Comparison of ENCODE assay signal across 7 cellular contexts in the genomic region with DNA sequence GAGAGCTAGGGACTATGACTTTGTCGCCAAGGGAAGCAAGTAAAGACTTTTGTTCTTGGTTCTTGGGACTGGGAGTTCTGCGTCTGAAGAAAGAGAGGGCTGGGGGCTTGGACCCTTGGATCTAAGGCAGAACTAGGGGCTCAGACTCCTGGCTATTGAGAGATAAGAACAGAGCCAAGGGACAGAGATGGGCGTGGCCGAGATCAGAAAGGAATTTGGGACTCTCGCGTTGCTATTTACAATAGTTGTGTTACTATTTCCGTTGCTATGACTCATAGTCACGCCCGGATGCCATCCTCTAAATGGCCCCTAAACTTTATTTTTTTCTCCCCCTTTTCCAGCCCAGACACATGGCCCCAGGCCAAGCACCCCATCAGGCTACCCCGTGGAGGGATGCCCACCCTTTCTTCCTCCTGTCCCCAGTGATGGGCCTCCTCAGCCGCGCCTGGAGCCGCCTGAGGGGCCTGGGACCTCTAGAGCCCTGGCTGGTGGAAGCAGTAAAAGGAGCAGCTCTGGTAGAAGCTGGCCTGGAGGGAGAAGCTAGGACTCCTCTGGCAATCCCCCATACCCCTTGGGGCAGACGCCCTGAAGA. TPM values are rescaled to one million over a fixed set of nuclear protein-coding genes. Genes with fewer than 3 reads are reported as not detected.
A peak's percentile ranks its signal among the peaks of the same experiment; 100 is the strongest.
DNase-seq lines count a peak whose midpoint lies in the region; ATAC-seq and TF ChIP-seq lines count a peak whose summit lies in the region.

No MANE protein-coding gene starts in this region.

- H3K36me3 ChIP-seq in heart right ventricle = peaks cover 0 to 50% (median 36%) of the 10 kb centered on the region in 9 donors
- H3K36me3 ChIP-seq in uterus = no peaks in the 10 kb centered on the region

- H3K27ac Mint-ChIP-seq in T-cell (peak overlapping the region; percentile 99 to 100), progenitor cell of endocrine pancreas (peak overlapping the region; percentile 100)

- peak overlapping the region; percentile 96 to 100 (median 100) for H3K27ac ChIP-seq in heart right ventricle
- H3K27ac ChIP-seq in uterus = peak overlapping the region; percentile 100

- H3K27me3 Mint-ChIP-seq in T-cell (peaks cover 0 to 2% of the 10 kb centered on the region in 2 donors), progenitor cell of endocrine pancreas (no peaks in the 10 kb centered on the region)

- H3K9me3 Mint-ChIP-seq in T-cell = no peaks in the 10 kb centered on the region
- no peaks in the 10 kb centered on the region for H3K9me3 Mint-ChIP-seq in progenitor cell of endocrine pancreas (ENCODE audit: low read depth)

- H3K4me1 ChIP-seq in heart right ventricle = peaks cover 7 to 62% (median 51%) of the 10 kb centered on the region in 9 donors
- H3K4me1 ChIP-seq in uterus = peaks cover 6 to 8% of the 10 kb centered on the region in 2 donors

- POLR2A ChIA-PET in T-cell (lab: Charles Lee) = interaction anchor here (0.5 to 0.6 kb wide), 5 partner anchors 21 to 298 kb away, joined by 3 to 4 read pairs (median 3); partner anchors contain the start of gene NUCB1 (in 1 of the 2)

- WGBS in heart right ventricle, 2 donors = 1% methylated on average over 14 of the region's 14 CpGs

- H3K9me3 ChIP-seq in heart right ventricle (no peaks in the 10 kb centered on the region), uterus (no peaks in the 10 kb centered on the region)

- CTCF ChIA-PET in T-cell (lab: Charles Lee) = no interaction called here

- peaks cover 36% of the 10 kb centered on the region for H3K36me3 Mint-ChIP-seq in T-cell
- H3K36me3 Mint-ChIP-seq in progenitor cell of endocrine pancreas (ENCODE audit: insufficient read depth) = peaks cover 27% of the 10 kb centered on the region

- H3K4me3 ChIP-seq in heart right ventricle (peak overlapping the region; percentile 69 to 100 (median 92)), uterus (peak overlapping the region; percentile 95 to 100)

- TF ChIP-seq CTCF in heart right ventricle (IDR thresholded peaks at IDR 0.05) (no peak), progenitor cell of endocrine pancreas (IDR thresholded peaks at IDR 0.05; ENCODE audit: unreplicated experiment) (no peak), uterus (IDR thresholded peaks at IDR 0.05) (peak in 1 of 4 experiments; percentile 39)

- DNase-seq in MV-4-11 (lab: John Stamatoyannopoulos, UW) (peak; percentile 97), T-cell (peak; percentile 43 to 82 (median 70)), amniotic stem cell (lab: John Stamatoyannopoulos, UW) (peak; percentile 89), heart right ventricle (peak; percentile 72 to 95), progenitor cell of endocrine pancreas (ENCODE audit: low spot score, unreplicated experiment) (peak; percentile 37), uterus (peak; percentile 88 to 95)

- H3K4me3 Mint-ChIP-seq in T-cell (peak overlapping the region; percentile 98 to 100 (median 99)), progenitor cell of endocrine pancreas (ENCODE audit: low read depth) (peak overlapping the region; percentile 99)

- TF ChIP-seq POLR2A in uterus (IDR thresholded peaks at IDR 0.05) = peak in 1 of 2 donors; percentile 25

- H3K27me3 ChIP-seq in heart right ventricle (no peaks in the 10 kb centered on the region), uterus (no peaks in the 10 kb centered on the region)

- intact Hi-C loops in heart right ventricle (cut with DNase I) = loop anchor here in 7 of 10 donors (1.0 to 10.0 kb wide), 6 partner anchors 28 to 489 kb away; partner anchors contain the start of genes FTL (in 5 of the 7), NUCB1 (in 2 of the 7), DKKL1 (in 1 of the 7) and GYS1 (in 1 of the 7)
- intact Hi-C loops in uterus (cut with DNase I; ENCODE audit: low total_unique reads) = no loop called here

- peaks cover 35 to 48% (median 42%) of the 10 kb centered on the region in 3 donors for H3K4me1 Mint-ChIP-seq in T-cell
- peaks cover 39% of the 10 kb centered on the region for H3K4me1 Mint-ChIP-seq in progenitor cell of endocrine pancreas (ENCODE audit: low read depth)

- ATAC-seq in GM18907 (IDR thresholded peaks at IDR 0.05; ENCODE audit: unreplicated experiment) = peak; percentile 36
- peak; percentile 47 to 57 (median 54) for ATAC-seq in T-cell (replicated peaks in 1 of 4)
- ATAC-seq in heart right ventricle = peak; percentile 63 to 87 (median 78)

RNA-seq across cellular contexts. Expression of gene PPP1R15A, which starts 0.8 kb away (rescaled TPM):
- 100 to 1,000 TPM in 2 of 5 donors, 10 to 100 TPM in 3; 74.4 to 713 (median 93.6) TPM for total RNA-seq in T-cell
- 100 to 1,000 TPM in 1 of 10 donors, 10 to 100 TPM in 9; 55.4 to 123 (median 73.7) TPM for total RNA-seq in heart right ventricle
- 100 to 1,000 TPM in 1 of 2 donors, 10 to 100 TPM in 1; 59.6 to 192 TPM for polyA plus RNA-seq in heart right ventricle
- total RNA-seq in progenitor cell of endocrine pancreas = 44.5 and 48.9 TPM in 2 replicates
- total RNA-seq in uterus = 10 to 100 TPM; 28.6 to 53.0 (median 30.9) TPM

RNA-seq across cellular contexts. Expression of gene PLEKHA4, which starts 4.6 kb away (rescaled TPM):
- 10 to 100 TPM in 1 of 5 donors, 1 to 10 TPM in 4; 2.7 to 11.8 (median 5.2) TPM for total RNA-seq in T-cell
- 10 to 100 TPM; 18.5 to 70.6 (median 25.1) TPM for total RNA-seq in heart right ventricle
- 10 to 100 TPM; 29.3 to 29.5 TPM for polyA plus RNA-seq in heart right ventricle
- total RNA-seq in progenitor cell of endocrine pancreas = 8.5 and 11.7 TPM in 2 replicates
- total RNA-seq in uterus = 10 to 100 TPM in 2 of 4 donors, 1 to 10 TPM in 2; 1.3 to 60.4 (median 10.4) TPM

RNA-seq across cellular contexts. Expression of gene TULP2, which starts 25.6 kb away (rescaled TPM):
- under 1 TPM in 1 of 5 donors, not detected in 4; 0.26 TPM for total RNA-seq in T-cell
- under 1 TPM in 5 of 10 donors, not detected in 5; 0.15 to 0.69 (median 0.49) TPM for total RNA-seq in heart right ventricle
- under 1 TPM in 1 of 2 donors, not detected in 1; 0.22 TPM for polyA plus RNA-seq in heart right ventricle
- 0.46 TPM in 1 of 2 replicates, not detected in the other for total RNA-seq in progenitor cell of endocrine pancreas
- total RNA-seq in uterus = under 1 TPM in 2 of 4 donors, not detected in 2; 0.14 to 0.70 TPM

RNA-seq across cellular contexts. Expression of gene NUCB1, which starts 27.1 kb away (rescaled TPM):
- total RNA-seq in T-cell (100 to 1,000 TPM; 122 to 177 (median 165) TPM), heart right ventricle (100 to 1,000 TPM; 227 to 452 (median 311) TPM), progenitor cell of endocrine pancreas (149 and 165 TPM in 2 replicates), uterus (100 to 1,000 TPM in 3 of 4 donors, 10 to 100 TPM in 1; 98.5 to 211 (median 173) TPM)
- polyA plus RNA-seq in heart right ventricle = 100 to 1,000 TPM; 170 to 294 TPM

RNA-seq across cellular contexts. Expression of gene HSD17B14, which starts 36.7 kb away (rescaled TPM):
- total RNA-seq in T-cell = 1 to 10 TPM in 2 of 5 donors, under 1 TPM in 2, not detected in 1; 0.58 to 2.1 (median 1.1) TPM
- 1 to 10 TPM; 1.1 to 5.3 (median 3.1) TPM for total RNA-seq in heart right ventricle
- 1 to 10 TPM; 2.4 to 2.7 TPM for polyA plus RNA-seq in heart right ventricle
- total RNA-seq in progenitor cell of endocrine pancreas = 20.5 and 22.1 TPM in 2 replicates
- total RNA-seq in uterus = 10 to 100 TPM in 1 of 4 donors, 1 to 10 TPM in 3; 5.6 to 31.9 (median 8.7) TPM

Comparison
In these comparisons a context has a peak if more than half of its experiments do, and no peak if none do; other contexts are left out.
1. Peak in every context shown above with its lines: DNase-seq, ATAC-seq, H3K4me3 ChIP-seq and H3K27ac ChIP-seq.
2. DNase-seq: peak in every context shown above with its lines; median percentile 97 in MV-4-11; 92 in uterus; 89 in amniotic stem cell; 84 in heart right ventricle; 70 in T-cell; 37 in progenitor cell of endocrine pancreas.